Comparison of ENCODE assay signal across 19 cellular contexts in genomic region chr9:72333758-72334157, GRCh38. TPM values are rescaled to one million over a fixed set of nuclear protein-coding genes. Genes with fewer than 3 reads are reported as not detected.
DNase-seq lines count a peak whose midpoint lies in the region; ATAC-seq and TF ChIP-seq lines count a peak whose summit lies in the region.
"Had no signal": no experiment of that assay in that cellular context is flagged by ENCODE, and none has a peak within 500 bp of the region (broad histone marks: within the 10 kb centered on the region; RNA-seq: fewer than 3 reads in every experiment).

No MANE protein-coding gene starts in this region.

- H3K36me3 ChIP-seq in endocrine pancreas (ENCODE audit: control insufficient read depth, insufficient read depth, low read length) (no peaks in the 10 kb centered on the region), prostate gland (no peaks in the 10 kb centered on the region)
- no peaks in the 10 kb centered on the region for H3K36me3 ChIP-seq in CD4-positive, alpha-beta memory T cell (ENCODE audit: insufficient read depth, low read length)

- H3K9ac ChIP-seq in endocrine pancreas (ENCODE audit: control insufficient read depth, insufficient read depth, low read length) = no peak overlapping the region

- H3K4me1 Mint-ChIP-seq in CD4-positive, alpha-beta memory T cell = peaks cover 0 to 1% (median 0%) of the 10 kb centered on the region in 4 donors
- H3K4me1 Mint-ChIP-seq: stimulated activated naive B cell treated with anti-CD40 and anti-IgM and Interleukin-4, amounts not matched to agents 10 μg/mL and 1 μg/mL and 100 μg/mL, for 72 hours had no signal

- H3K9me3 Mint-ChIP-seq in CD4-positive, alpha-beta memory T cell = peaks cover 0 to 1% (median 0%) of the 10 kb centered on the region in 8 donors
- H3K9me3 Mint-ChIP-seq: activated T-cell treated with anti-CD3 and anti-CD28 coated beads, Interleukin-2, amount 50 U/mL, for 72 hours; stimulated activated naive B cell treated with anti-CD40 and anti-IgM and Interleukin-4, amounts not matched to agents 10 μg/mL and 1 μg/mL and 100 μg/mL, for 72 hours had no signal

- no peaks in the 10 kb centered on the region for H3K36me3 Mint-ChIP-seq in CD4-positive, alpha-beta memory T cell

- no peaks in the 10 kb centered on the region for H3K4me1 ChIP-seq in endocrine pancreas (ENCODE audit: control insufficient read depth, insufficient read depth, low read length)
- no peaks in the 10 kb centered on the region for H3K4me1 ChIP-seq in CD4-positive, alpha-beta memory T cell (ENCODE audit: insufficient read depth, low read length)
- no peaks in the 10 kb centered on the region for H3K4me1 ChIP-seq in prostate gland (replicated peaks)
- H3K4me1 ChIP-seq: Caco-2 had no signal

- ATAC-seq in GM18519 (IDR thresholded peaks at IDR 0.05; ENCODE audit: low FRiP score, unreplicated experiment) (no peak), GM21423 (IDR thresholded peaks at IDR 0.05; ENCODE audit: unreplicated experiment) (no peak)
- ATAC-seq: activated T-cell treated with anti-CD3 and anti-CD28 coated beads, Interleukin-2, amount 50 U/mL, for 72 hours; left cardiac atrium; stimulated activated naive B cell treated with anti-CD40 and anti-IgM and Interleukin-4, amounts not matched to agents 10 μg/mL and 1 μg/mL and 100 μg/mL, for 72 hours had no signal

- no peak overlapping the region for H3K27ac Mint-ChIP-seq in CD4-positive, alpha-beta memory T cell
- H3K27ac Mint-ChIP-seq: activated T-cell treated with anti-CD3 and anti-CD28 coated beads, Interleukin-2, amount 50 U/mL, for 72 hours; stimulated activated naive B cell treated with anti-CD40 and anti-IgM and Interleukin-4, amounts not matched to agents 10 μg/mL and 1 μg/mL and 100 μg/mL, for 72 hours had no signal

- CTCF ChIA-PET in CD4-positive, alpha-beta memory T cell (lab: Charles Lee; ENCODE audit: partially characterized antibody) = interaction anchor here (0.7 to 1.2 kb wide), 2 partner anchors 52 to 53 kb away, joined by 3 to 4 read pairs; no protein-coding TSS in a partner anchor

- H3K9me3 ChIP-seq in endocrine pancreas (ENCODE audit: control insufficient read depth, low read length) = no peaks in the 10 kb centered on the region
- H3K9me3 ChIP-seq in CD4-positive, alpha-beta memory T cell (ENCODE audit: control insufficient read depth in 1 of 2, low read length in 2 of 2) = no peaks in the 10 kb centered on the region
- H3K9me3 ChIP-seq in prostate gland = no peaks in the 10 kb centered on the region
- H3K9me3 ChIP-seq: Caco-2 had no signal

- TF ChIP-seq CTCF in 22Rv1 (IDR thresholded peaks at IDR 0.05) (peak; percentile 54), prostate gland (IDR thresholded peaks at IDR 0.05) (no peak)

- in situ Hi-C loops in G401 (cut with HindIII; ENCODE audit: low sequenced_read_pairs) = no loop called here

- POLR2A ChIA-PET in CD4-positive, alpha-beta memory T cell (lab: Charles Lee; ENCODE audit: partially characterized antibody) = no interaction called here

- TF ChIP-seq POLR2A in prostate gland (IDR thresholded peaks at IDR 0.05) = no peak

- H3K4me3 ChIP-seq in endocrine pancreas (ENCODE audit: control insufficient read depth, insufficient read depth, low read length) (peak overlapping the region; percentile 2), prostate gland (no peak overlapping the region)
- H3K4me3 ChIP-seq in CD4-positive, alpha-beta memory T cell (ENCODE audit: low read length in 2 of 2) = no peak overlapping the region

- H3K27me3 Mint-ChIP-seq in CD4-positive, alpha-beta memory T cell = no peaks in the 10 kb centered on the region
- H3K27me3 Mint-ChIP-seq: stimulated activated naive B cell treated with anti-CD40 and anti-IgM and Interleukin-4, amounts not matched to agents 10 μg/mL and 1 μg/mL and 100 μg/mL, for 72 hours had no signal

- no peaks in the 10 kb centered on the region for H3K27me3 ChIP-seq in endocrine pancreas (ENCODE audit: control insufficient read depth, insufficient read depth, low read length)
- no peaks in the 10 kb centered on the region for H3K27me3 ChIP-seq in CD4-positive, alpha-beta memory T cell (ENCODE audit: insufficient read depth, low read length)
- no peaks in the 10 kb centered on the region for H3K27me3 ChIP-seq in prostate gland (replicated peaks; ENCODE audit: insufficient read depth)

- WGBS in prostate gland = 84% methylated on average over 4 of the region's 4 CpGs

- intact Hi-C loops in CD4-positive, alpha-beta memory T cell (cut with micrococcal nuclease) = no loop called here
- intact Hi-C loops in prostate gland (cut with DNase I) = no loop called here

- DNase-seq in G401 (ENCODE audit: low spot score) = peak; percentile 5
- peak; percentile 83 for DNase-seq in NCI-H82 (lab: John Stamatoyannopoulos, UW)
- DNase-seq in CD4-positive, alpha-beta memory T cell = no peak
- DNase-seq in prostate gland (ENCODE audit: low spot score) = no peak
- DNase-seq: activated CD4-positive, alpha-beta T cell treated with anti-CD3 and anti-CD28 coated beads, Interleukin-2, amount 50 U/mL, for 1 hour; activated T-cell treated with anti-CD3 and anti-CD28 coated beads, Interleukin-2, amount 50 U/mL, for 72 hours; Caco-2; head of caudate nucleus; left cardiac atrium; NCI-H1694; NCI-H526 treated with DMSO at 0.1 percent for 48 hours; Right ventricle myocardium superior; small intestine; stimulated activated naive B cell treated with anti-CD40 and anti-IgM and Interleukin-4, amounts not matched to agents 10 μg/mL and 1 μg/mL and 100 μg/mL, for 72 hours; trophoblast cell had no signal

- H3K27ac ChIP-seq in 22Rv1 = no peak overlapping the region
- H3K27ac ChIP-seq in CD4-positive, alpha-beta memory T cell (ENCODE audit: low read depth, low read length) = no peak overlapping the region
- H3K27ac ChIP-seq in prostate gland = no peak overlapping the region

- H3K4me3 Mint-ChIP-seq in CD4-positive, alpha-beta memory T cell = no peak overlapping the region
- H3K4me3 Mint-ChIP-seq: activated T-cell treated with anti-CD3 and anti-CD28 coated beads, Interleukin-2, amount 50 U/mL, for 72 hours; stimulated activated naive B cell treated with anti-CD40 and anti-IgM and Interleukin-4, amounts not matched to agents 10 μg/mL and 1 μg/mL and 100 μg/mL, for 72 hours had no signal

RNA-seq across cellular contexts. Expression of gene ZFAND5, which starts 31.2 kb away (rescaled TPM):
- total RNA-seq in G401 (2014; rRNA removed; shearing (Covaris generic)) = 67.8 and 103 TPM in 2 replicates
- total RNA-seq in CD4-positive, alpha-beta memory T cell = 100 to 1,000 TPM; 143 to 148 TPM
- 10 to 100 TPM; 49.3 to 80.4 TPM for polyA plus RNA-seq in CD4-positive, alpha-beta memory T cell
- 100 to 1,000 TPM; 143 to 288 TPM for total RNA-seq in prostate gland

Comparison
In these comparisons a context has a peak if more than half of its experiments do, and no peak if none do; other contexts are left out.
1. DNase-seq: peak in G401 (single experiment) and NCI-H82 (single experiment); none in CD4-positive, alpha-beta memory T cell (0 of 5) and prostate gland (single experiment).